In genomic region chr20:37559312-37560027, GRCh38 we compare ENCODE assay signal across 25 cellular contexts. TPM values are rescaled to one million over a fixed set of nuclear protein-coding genes. Genes with fewer than 3 reads are reported as not detected.
A peak's percentile ranks its signal among the peaks of the same experiment; 100 is the strongest.
DNase-seq lines count a peak whose midpoint lies in the region; ATAC-seq and TF ChIP-seq lines count a peak whose summit lies in the region.
"Had no signal": no experiment of that assay in that cellular context is flagged by ENCODE, and none has a peak within 500 bp of the region (broad histone marks: within the 10 kb centered on the region; RNA-seq: fewer than 3 reads in every experiment).

No MANE protein-coding gene starts in this region.

- H3K27ac ChIP-seq in BLaER1 (no peak overlapping the region), right lobe of liver (no peak overlapping the region)
- H3K27ac ChIP-seq: 22Rv1, SK-N-MC had no signal

- H4K20me1 ChIP-seq in BLaER1, result no peaks in the 10 kb centered on the region

- 78% methylated on average over 6 of the region's 11 CpGs for WGBS in right lobe of liver (ENCODE audit: insufficient coverage, low coverage, low lambda C conversion rate, missing lambda C conversion rate)

- H3K9me3 ChIP-seq in BLaER1, result no peaks in the 10 kb centered on the region
- no peaks in the 10 kb centered on the region for H3K9me3 ChIP-seq in right lobe of liver
- H3K9me3 ChIP-seq: BE2C had no signal

- H3K4me3 ChIP-seq in BLaER1 (no peak overlapping the region), right lobe of liver (no peak overlapping the region)
- H3K4me3 ChIP-seq: SK-N-MC had no signal

- intact Hi-C loops in right lobe of liver (cut with DNase I), result no loop called here

- in situ Hi-C loops in KBM-7 (cut with MboI; ENCODE audit: low pct_unique_long_range_greater_than_20kb, low sequenced_read_pairs), result no loop called here

- peak; percentile 7 for DNase-seq in NCI-H146 (lab: John Stamatoyannopoulos, UW)
- DNase-seq in NCI-H146 treated with DMSO at 0.1 percent for 48 hours (lab: John Stamatoyannopoulos, UW; ENCODE audit: unreplicated experiment), result no peak
- DNase-seq in OCI-M1 (lab: John Stamatoyannopoulos, UW), result peak; percentile 78
- peak; percentile 57 for DNase-seq in islet precursor cell
- no peak for DNase-seq in right lobe of liver
- no peak for DNase-seq in KBM-7
- DNase-seq: BE2C; CD4-positive, alpha-beta T cell; H7; IMR-90; NCI-H1092; NCI-H1417 treated with DMSO at 0.1 percent for 48 hours; NCI-H187 treated with DMSO at 0.1 percent for 48 hours; NCI-H2171 treated with DMSO at 0.1 percent for 48 hours; NCI-H345; NCI-H510A treated with DMSO at 0.1 percent for 48 hours; NCI-H748 treated with DMSO at 0.1 percent for 48 hours; SIG-M5 had no signal

- H3K27me3 ChIP-seq in BLaER1 (no peaks in the 10 kb centered on the region), right lobe of liver (no peaks in the 10 kb centered on the region)
- H3K27me3 ChIP-seq: BE2C had no signal

- TF ChIP-seq POLR2A in right lobe of liver (IDR thresholded peaks at IDR 0.05), result no peak

- H3K4me1 ChIP-seq in BLaER1 (peaks cover 14% of the 10 kb centered on the region), right lobe of liver (no peaks in the 10 kb centered on the region)
- H3K4me1 ChIP-seq: BE2C had no signal

- ATAC-seq in right lobe of liver, result no peak
- ATAC-seq in HG03196 (IDR thresholded peaks at IDR 0.05; ENCODE audit: unreplicated experiment), result no peak
- ATAC-seq: Panc1 had no signal

- H3K4me2 ChIP-seq in BLaER1, result peak overlapping the region; percentile 56

- H3K9ac ChIP-seq in BLaER1, result no peak overlapping the region

- H3K36me3 ChIP-seq in BLaER1, result no peaks in the 10 kb centered on the region
- no peaks in the 10 kb centered on the region for H3K36me3 ChIP-seq in right lobe of liver
- H3K36me3 ChIP-seq: BE2C had no signal

- TF ChIP-seq CTCF in right lobe of liver (IDR thresholded peaks at IDR 0.05), result no peak

RNA-seq across cellular contexts. Expression of gene BLCAP, which starts 31.8 kb away (rescaled TPM):
- total RNA-seq in right lobe of liver, result 10 to 100 TPM; 32.7 to 75.5 (median 47.8) TPM

RNA-seq across cellular contexts. Expression of gene NNAT, which starts 38.4 kb away (rescaled TPM):
- not detected for total RNA-seq in right lobe of liver
- total RNA-seq: CD4-positive, alpha-beta T cell; Daoy; G401 had no signal

Comparison
In these comparisons a context has a peak if more than half of its experiments do, and no peak if none do; other contexts are left out.
1. DNase-seq: peak in NCI-H146 (single experiment), OCI-M1 (single experiment) and islet precursor cell (single experiment); none in NCI-H146 treated with DMSO at 0.1 percent for 48 hours (single experiment), right lobe of liver (0 of 3) and KBM-7 (single experiment).